Comparison of ENCODE assay signal across 11 cellular contexts in the genomic region with DNA sequence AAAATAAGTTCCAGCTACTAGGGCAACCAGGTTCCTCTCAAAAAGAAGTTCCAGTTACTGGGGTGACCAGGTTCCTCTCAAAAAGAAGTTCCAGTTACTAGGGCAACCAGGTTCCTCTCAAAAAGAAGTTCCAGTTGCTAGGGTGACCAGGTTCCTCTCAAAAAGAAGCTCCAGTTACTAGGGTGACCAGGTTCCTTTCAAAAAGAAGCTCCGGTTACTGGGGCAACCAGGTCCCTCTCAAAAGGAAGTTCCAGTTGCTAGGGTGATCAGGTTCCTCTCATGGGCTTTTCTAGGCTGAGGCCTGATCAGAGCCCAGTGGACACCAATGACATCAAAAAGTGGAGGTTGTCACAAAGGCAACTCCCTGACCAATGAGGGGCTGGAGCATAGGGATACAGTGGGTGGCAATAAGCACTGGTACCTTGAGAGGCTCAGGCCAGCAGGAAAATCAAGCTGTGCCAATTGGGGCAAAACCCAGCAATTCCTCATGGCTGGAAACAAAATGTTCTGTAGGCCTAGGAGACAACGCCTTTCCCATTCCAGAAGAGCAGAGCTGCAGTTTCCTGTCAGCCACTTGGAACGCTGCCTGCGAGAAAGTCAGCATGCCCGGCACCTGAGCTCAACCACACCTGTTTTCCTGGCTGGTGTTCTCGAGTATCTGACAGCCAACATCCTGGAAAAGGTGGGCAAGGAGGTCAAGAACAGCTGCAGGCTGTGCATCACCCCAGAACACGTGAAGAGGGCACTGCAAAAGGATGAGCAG.
DNase-seq lines count a peak whose midpoint lies in the region; ATAC-seq lines count a peak whose summit lies in the region.
"Had no signal": no experiment of that assay in that cellular context is flagged by ENCODE, and none has a peak within 500 bp of the region (broad histone marks: within the 10 kb centered on the region; RNA-seq: fewer than 3 reads in every experiment).

No MANE protein-coding gene starts in this region.

- peak; percentile 58 for ATAC-seq in GM21367 (IDR thresholded peaks at IDR 0.05; ENCODE audit: unreplicated experiment)
- ATAC-seq in HG02763 (IDR thresholded peaks at IDR 0.05; ENCODE audit: unreplicated experiment), result no peak
- ATAC-seq in GM18519 (IDR thresholded peaks at IDR 0.05; ENCODE audit: low FRiP score, unreplicated experiment), result no peak
- no peak for ATAC-seq in HG02973 (IDR thresholded peaks at IDR 0.05; ENCODE audit: unreplicated experiment)
- ATAC-seq: right cardiac atrium had no signal

- DNase-seq in DMS53 treated with DMSO at 0.1 percent for 48 hours (lab: John Stamatoyannopoulos, UW; ENCODE audit: unreplicated experiment) (peak; percentile 80), NCI-H2107 (lab: John Stamatoyannopoulos, UW) (peak; percentile 75), iPS DF 19.7 (ENCODE audit: low read depth, low spot score) (peak; percentile 95), dedifferentiated amniotic fluid mesenchymal stem cell (ENCODE audit: extremely low spot score) (no peak)
- DNase-seq: NCI-H187 treated with DMSO at 0.1 percent for 48 hours, right cardiac atrium, trophoblast cell had no signal
